Comparison of ENCODE assay signal across 1 cellular context in genomic region chr3:30492581-30493192, GRCh38.
TF ChIP-seq lines count a peak whose summit lies in the region.

No MANE protein-coding gene starts in this region.

TF ChIP-seq in HepG2, 621 proteins besides CTCF, POLR2A, EP300 and RAD21 (continued from another document and continues in another):
- TF ChIP-seq, protein P1, sequence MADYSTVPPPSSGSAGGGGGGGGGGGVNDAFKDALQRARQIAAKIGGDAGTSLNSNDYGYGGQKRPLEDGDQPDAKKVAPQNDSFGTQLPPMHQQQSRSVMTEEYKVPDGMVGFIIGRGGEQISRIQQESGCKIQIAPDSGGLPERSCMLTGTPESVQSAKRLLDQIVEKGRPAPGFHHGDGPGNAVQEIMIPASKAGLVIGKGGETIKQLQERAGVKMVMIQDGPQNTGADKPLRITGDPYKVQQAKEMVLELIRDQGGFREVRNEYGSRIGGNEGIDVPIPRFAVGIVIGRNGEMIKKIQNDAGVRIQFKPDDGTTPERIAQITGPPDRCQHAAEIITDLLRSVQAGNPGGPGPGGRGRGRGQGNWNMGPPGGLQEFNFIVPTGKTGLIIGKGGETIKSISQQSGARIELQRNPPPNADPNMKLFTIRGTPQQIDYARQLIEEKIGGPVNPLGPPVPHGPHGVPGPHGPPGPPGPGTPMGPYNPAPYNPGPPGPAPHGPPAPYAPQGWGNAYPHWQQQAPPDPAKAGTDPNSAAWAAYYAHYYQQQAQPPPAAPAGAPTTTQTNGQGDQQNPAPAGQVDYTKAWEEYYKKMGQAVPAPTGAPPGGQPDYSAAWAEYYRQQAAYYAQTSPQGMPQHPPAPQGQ (CRISPR knock-in tag; IDR thresholded peaks at IDR 0.05; ENCODE audit: borderline replicate concordance): no peak
- TF ChIP-seq BRF2 (CRISPR knock-in tag; IDR thresholded peaks at IDR 0.05): no peak
- no peak for TF ChIP-seq RNF2 (conservative IDR thresholded peaks at IDR 0.05; ENCODE audit: low read depth)
- no peak for TF ChIP-seq NPAS2 (CRISPR knock-in tag; IDR thresholded peaks at IDR 0.05; ENCODE audit: borderline replicate concordance)
- no peak for TF ChIP-seq ZC3H4 (CRISPR knock-in tag; IDR thresholded peaks at IDR 0.05; ENCODE audit: borderline replicate concordance)
- no peak for TF ChIP-seq SP4 (CRISPR knock-in tag; IDR thresholded peaks at IDR 0.05)
- TF ChIP-seq SP140L (CRISPR knock-in tag; IDR thresholded peaks at IDR 0.05; ENCODE audit: borderline replicate concordance): no peak
- no peak for TF ChIP-seq TFE3 (CRISPR knock-in tag; IDR thresholded peaks at IDR 0.05)
- no peak for TF ChIP-seq SNAPC5 (CRISPR knock-in tag; IDR thresholded peaks at IDR 0.05; ENCODE audit: borderline replicate concordance)
- no peak for TF ChIP-seq ADNP (CRISPR knock-in tag; IDR thresholded peaks at IDR 0.05)
- peak; percentile 76 for TF ChIP-seq ZMYM4 (CRISPR knock-in tag; IDR thresholded peaks at IDR 0.05)
- no peak for TF ChIP-seq MTF1 (CRISPR knock-in tag; IDR thresholded peaks at IDR 0.05)
- TF ChIP-seq ATF6 (CRISPR knock-in tag; conservative IDR thresholded peaks at IDR 0.05): no peak
- TF ChIP-seq, protein P2, sequence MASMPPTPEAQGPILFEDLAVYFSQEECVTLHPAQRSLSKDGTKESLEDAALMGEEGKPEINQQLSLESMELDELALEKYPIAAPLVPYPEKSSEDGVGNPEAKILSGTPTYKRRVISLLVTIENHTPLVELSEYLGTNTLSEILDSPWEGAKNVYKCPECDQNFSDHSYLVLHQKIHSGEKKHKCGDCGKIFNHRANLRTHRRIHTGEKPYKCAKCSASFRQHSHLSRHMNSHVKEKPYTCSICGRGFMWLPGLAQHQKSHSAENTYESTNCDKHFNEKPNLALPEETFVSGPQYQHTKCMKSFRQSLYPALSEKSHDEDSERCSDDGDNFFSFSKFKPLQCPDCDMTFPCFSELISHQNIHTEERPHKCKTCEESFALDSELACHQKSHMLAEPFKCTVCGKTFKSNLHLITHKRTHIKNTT (CRISPR knock-in tag; IDR thresholded peaks at IDR 0.05): no peak
- TF ChIP-seq ZNF256 (CRISPR knock-in tag; conservative IDR thresholded peaks at IDR 0.05): no peak
- no peak for TF ChIP-seq ZNF382 (CRISPR knock-in tag; IDR thresholded peaks at IDR 0.05; ENCODE audit: borderline replicate concordance)
- TF ChIP-seq POGK (CRISPR knock-in tag; conservative IDR thresholded peaks at IDR 0.05): no peak
- TF ChIP-seq BORCS8-MEF2B (CRISPR knock-in tag; IDR thresholded peaks at IDR 0.05): no peak
- 0 out of 2 replicates have a peak, but pooled peaks have one; percentile 22 for TF ChIP-seq ZNF292 (CRISPR knock-in tag; IDR thresholded peaks at IDR 0.05; ENCODE audit: borderline replicate concordance, low read depth)
- TF ChIP-seq SRF (IDR thresholded peaks at IDR 0.05; ENCODE audit: low read depth, low read length): no peak
- peak; percentile 92 for TF ChIP-seq TARDBP (CRISPR knock-in tag; IDR thresholded peaks at IDR 0.05)
- no peak for TF ChIP-seq ZNF841 (CRISPR knock-in tag; IDR thresholded peaks at IDR 0.05; ENCODE audit: borderline replicate concordance)
- no peak; the same call in 1 of the 2 replicates for TF ChIP-seq KDM5A (IDR thresholded peaks at IDR 0.05; ENCODE audit: borderline replicate concordance, low read length)
- TF ChIP-seq ZNF446 (CRISPR knock-in tag; IDR thresholded peaks at IDR 0.05): no peak
- TF ChIP-seq, protein P3, sequence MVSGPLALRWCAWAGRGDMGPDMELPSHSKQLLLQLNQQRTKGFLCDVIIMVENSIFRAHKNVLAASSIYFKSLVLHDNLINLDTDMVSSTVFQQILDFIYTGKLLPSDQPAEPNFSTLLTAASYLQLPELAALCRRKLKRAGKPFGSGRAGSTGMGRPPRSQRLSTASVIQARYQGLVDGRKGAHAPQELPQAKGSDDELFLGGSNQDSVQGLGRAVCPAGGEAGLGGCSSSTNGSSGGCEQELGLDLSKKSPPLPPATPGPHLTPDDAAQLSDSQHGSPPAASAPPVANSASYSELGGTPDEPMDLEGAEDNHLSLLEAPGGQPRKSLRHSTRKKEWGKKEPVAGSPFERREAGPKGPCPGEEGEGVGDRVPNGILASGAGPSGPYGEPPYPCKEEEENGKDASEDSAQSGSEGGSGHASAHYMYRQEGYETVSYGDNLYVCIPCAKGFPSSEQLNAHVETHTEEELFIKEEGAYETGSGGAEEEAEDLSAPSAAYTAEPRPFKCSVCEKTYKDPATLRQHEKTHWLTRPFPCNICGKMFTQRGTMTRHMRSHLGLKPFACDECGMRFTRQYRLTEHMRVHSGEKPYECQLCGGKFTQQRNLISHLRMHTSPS (CRISPR knock-in tag; IDR thresholded peaks at IDR 0.05; ENCODE audit: low read depth): no peak
- TF ChIP-seq, protein P4, sequence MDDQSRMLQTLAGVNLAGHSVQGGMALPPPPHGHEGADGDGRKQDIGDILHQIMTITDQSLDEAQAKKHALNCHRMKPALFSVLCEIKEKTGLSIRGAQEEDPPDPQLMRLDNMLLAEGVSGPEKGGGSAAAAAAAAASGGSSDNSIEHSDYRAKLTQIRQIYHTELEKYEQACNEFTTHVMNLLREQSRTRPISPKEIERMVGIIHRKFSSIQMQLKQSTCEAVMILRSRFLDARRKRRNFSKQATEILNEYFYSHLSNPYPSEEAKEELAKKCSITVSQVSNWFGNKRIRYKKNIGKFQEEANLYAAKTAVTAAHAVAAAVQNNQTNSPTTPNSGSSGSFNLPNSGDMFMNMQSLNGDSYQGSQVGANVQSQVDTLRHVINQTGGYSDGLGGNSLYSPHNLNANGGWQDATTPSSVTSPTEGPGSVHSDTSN (CRISPR knock-in tag; IDR thresholded peaks at IDR 0.05; ENCODE audit: borderline replicate concordance): no peak
- TF ChIP-seq, protein P5, sequence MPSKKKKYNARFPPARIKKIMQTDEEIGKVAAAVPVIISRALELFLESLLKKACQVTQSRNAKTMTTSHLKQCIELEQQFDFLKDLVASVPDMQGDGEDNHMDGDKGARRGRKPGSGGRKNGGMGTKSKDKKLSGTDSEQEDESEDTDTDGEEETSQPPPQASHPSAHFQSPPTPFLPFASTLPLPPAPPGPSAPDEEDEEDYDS (CRISPR knock-in tag; IDR thresholded peaks at IDR 0.05): no peak; the same call in 1 of the 2 replicates
- no peak for TF ChIP-seq GPBP1L1 (CRISPR knock-in tag; IDR thresholded peaks at IDR 0.05)
- no peak for TF ChIP-seq MAFG (CRISPR knock-in tag; IDR thresholded peaks at IDR 0.05)
- 0 out of 2 replicates have a peak, but pooled peaks have one; percentile 14 for TF ChIP-seq ATF7 (IDR thresholded peaks at IDR 0.05)
- no peak for TF ChIP-seq ATF7 (CRISPR knock-in tag; IDR thresholded peaks at IDR 0.05)
- no peak for TF ChIP-seq CENPX (CRISPR knock-in tag; IDR thresholded peaks at IDR 0.05)
- no peak for TF ChIP-seq ZFYVE20 (CRISPR knock-in tag; IDR thresholded peaks at IDR 0.05; ENCODE audit: borderline replicate concordance, low read depth)
- TF ChIP-seq PATZ1 (CRISPR knock-in tag; IDR thresholded peaks at IDR 0.05): peak; percentile 14; the same call in 1 of the 2 replicates
- TF ChIP-seq ELF4 (CRISPR knock-in tag; IDR thresholded peaks at IDR 0.05; ENCODE audit: borderline replicate concordance): no peak
- TF ChIP-seq HNRNPUL1 (IDR thresholded peaks at IDR 0.05; ENCODE audit: low read depth, low read length): no peak
- no peak for TF ChIP-seq PLRG1 (conservative IDR thresholded peaks at IDR 0.05)
- TF ChIP-seq HES4 (CRISPR knock-in tag; IDR thresholded peaks at IDR 0.05; ENCODE audit: borderline replicate concordance): no peak
- TF ChIP-seq, protein P6, sequence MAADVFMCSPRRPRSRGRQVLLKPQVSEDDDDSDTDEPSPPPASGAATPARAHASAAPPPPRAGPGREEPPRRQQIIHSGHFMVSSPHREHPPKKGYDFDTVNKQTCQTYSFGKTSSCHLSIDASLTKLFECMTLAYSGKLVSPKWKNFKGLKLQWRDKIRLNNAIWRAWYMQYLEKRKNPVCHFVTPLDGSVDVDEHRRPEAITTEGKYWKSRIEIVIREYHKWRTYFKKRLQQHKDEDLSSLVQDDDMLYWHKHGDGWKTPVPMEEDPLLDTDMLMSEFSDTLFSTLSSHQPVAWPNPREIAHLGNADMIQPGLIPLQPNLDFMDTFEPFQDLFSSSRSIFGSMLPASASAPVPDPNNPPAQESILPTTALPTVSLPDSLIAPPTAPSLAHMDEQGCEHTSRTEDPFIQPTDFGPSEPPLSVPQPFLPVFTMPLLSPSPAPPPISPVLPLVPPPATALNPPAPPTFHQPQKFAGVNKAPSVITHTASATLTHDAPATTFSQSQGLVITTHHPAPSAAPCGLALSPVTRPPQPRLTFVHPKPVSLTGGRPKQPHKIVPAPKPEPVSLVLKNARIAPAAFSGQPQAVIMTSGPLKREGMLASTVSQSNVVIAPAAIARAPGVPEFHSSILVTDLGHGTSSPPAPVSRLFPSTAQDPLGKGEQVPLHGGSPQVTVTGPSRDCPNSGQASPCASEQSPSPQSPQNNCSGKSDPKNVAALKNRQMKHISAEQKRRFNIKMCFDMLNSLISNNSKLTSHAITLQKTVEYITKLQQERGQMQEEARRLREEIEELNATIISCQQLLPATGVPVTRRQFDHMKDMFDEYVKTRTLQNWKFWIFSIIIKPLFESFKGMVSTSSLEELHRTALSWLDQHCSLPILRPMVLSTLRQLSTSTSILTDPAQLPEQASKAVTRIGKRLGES (CRISPR knock-in tag; IDR thresholded peaks at IDR 0.05; ENCODE audit: borderline replicate concordance): no peak
- TF ChIP-seq SIN3A (IDR thresholded peaks at IDR 0.05; ENCODE audit: borderline replicate concordance, low read depth, low read length): no peak
